ENCODE assay signal across 10 cellular contexts in the genomic region with DNA sequence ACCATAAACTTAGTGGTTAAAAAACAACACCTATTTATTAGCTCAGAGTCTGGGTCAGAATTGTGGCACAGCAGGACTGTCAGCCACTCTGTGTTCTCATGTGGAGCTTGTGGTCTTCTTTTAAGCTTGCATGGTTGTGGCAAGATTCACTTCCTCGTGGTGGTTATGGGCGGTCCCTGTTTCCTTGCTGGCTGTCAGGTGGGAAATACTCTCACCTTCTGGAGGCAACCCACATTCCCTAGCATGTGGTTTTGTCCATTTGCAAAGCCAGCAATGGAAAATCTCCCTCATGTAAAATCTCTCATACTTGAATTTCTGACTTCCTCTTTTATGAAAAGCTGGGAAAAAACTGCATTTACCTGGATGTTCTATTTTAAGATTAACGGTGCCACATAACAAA.
DNase-seq lines count a peak whose midpoint lies in the region; ATAC-seq and TF ChIP-seq lines count a peak whose summit lies in the region.
"Had no signal": no experiment of that assay in that cellular context is flagged by ENCODE, and none has a peak within 500 bp of the region (broad histone marks: within the 10 kb centered on the region; RNA-seq: fewer than 3 reads in every experiment).

No MANE protein-coding gene starts in this region.

- H3K18ac ChIP-seq in trophoblast cell (ENCODE audit: low read length), result no peak overlapping the region

- no peak overlapping the region for H3K23ac ChIP-seq in trophoblast cell (ENCODE audit: low read length)

- no peak overlapping the region for H2BK5ac ChIP-seq in trophoblast cell (ENCODE audit: low read depth, low read length, poor library complexity)

- intact Hi-C loops in tibial artery (cut with DNase I; ENCODE audit: low total_unique reads), result no loop called here

- TF ChIP-seq CTCF in GM10248 (IDR thresholded peaks at IDR 0.05; ENCODE audit: control extremely low read depth, extremely low read depth, low read depth, missing control alignments), result no peak
- TF ChIP-seq CTCF in tibial artery (IDR thresholded peaks at IDR 0.05), result no peak

- no peaks in the 10 kb centered on the region for H3K27me3 ChIP-seq in tibial artery
- H3K27me3 ChIP-seq in trophoblast cell (ENCODE audit: insufficient read depth, low read length), result no peaks in the 10 kb centered on the region

- no peaks in the 10 kb centered on the region for H3K36me3 ChIP-seq in tibial artery
- H3K36me3 ChIP-seq in trophoblast cell (ENCODE audit: control insufficient read depth in 1 of 2, insufficient read depth in 2 of 2, low read length in 2 of 2), result no peaks in the 10 kb centered on the region

- CTCF ChIA-PET in GM10248 (lab: Yijun Ruan, JAX), result interaction anchor here (0.9 to 1.0 kb wide), 2 partner anchors 20 to 357 kb away, joined by 3 to 5 read pairs; no protein-coding TSS in a partner anchor

- POLR2A ChIA-PET in GM10248 (lab: Yijun Ruan, JAX), result no interaction called here

- H3K79me2 ChIP-seq in trophoblast cell (ENCODE audit: control insufficient read depth, insufficient read depth, low read length, poor library complexity), result no peaks in the 10 kb centered on the region

- H2AK5ac ChIP-seq in trophoblast cell (ENCODE audit: low read length), result no peak overlapping the region

- no peak overlapping the region for H2BK120ac ChIP-seq in trophoblast cell (ENCODE audit: insufficient read depth, low read length, poor library complexity)

- H3K9me3 ChIP-seq in tibial artery, result no peaks in the 10 kb centered on the region
- no peaks in the 10 kb centered on the region for H3K9me3 ChIP-seq in trophoblast cell (ENCODE audit: insufficient read depth, low read depth, low read length)

- no peak overlapping the region for H4K91ac ChIP-seq in trophoblast cell (ENCODE audit: low read depth, low read length)

- no peak overlapping the region for H3K4me2 ChIP-seq in trophoblast cell (ENCODE audit: low read length)

- no peak overlapping the region for H4K8ac ChIP-seq in trophoblast cell (ENCODE audit: low read depth, low read length)

- H3K4ac ChIP-seq in trophoblast cell (ENCODE audit: low read depth, low read length), result no peak overlapping the region

- DNase-seq in GM10248 (ENCODE audit: extremely low spot score), result peak; percentile 14
- peak; percentile 32 for DNase-seq in OCI-M1 (lab: John Stamatoyannopoulos, UW)
- no peak for DNase-seq in tibial artery
- DNase-seq in trophoblast cell, result no peak
- DNase-seq in NK-92 (lab: John Stamatoyannopoulos, UW; ENCODE audit: unreplicated experiment), result no peak
- DNase-seq in NCI-H1105 (lab: John Stamatoyannopoulos, UW), result no peak
- DNase-seq: kidney glomerular epithelial cell had no signal

- no peaks in the 10 kb centered on the region for H3K79me1 ChIP-seq in trophoblast cell (ENCODE audit: low read length)

- H3K4me1 ChIP-seq in tibial artery (no peaks in the 10 kb centered on the region), trophoblast cell (ENCODE audit: control insufficient read depth in 1 of 2, insufficient read depth in 2 of 2, low read length in 2 of 2) (no peaks in the 10 kb centered on the region)

- WGBS in trophoblast cell (ENCODE audit: extremely low coverage, insufficient coverage, insufficient read length), result no CpG with 5 or more reads among the region's 3 CpGs

- no peak overlapping the region for H3K27ac ChIP-seq in tibial artery
- H3K27ac ChIP-seq in trophoblast cell (ENCODE audit: low read depth, low read length), result no peak overlapping the region

- ATAC-seq in GM19468 (IDR thresholded peaks at IDR 0.05; ENCODE audit: extremely low read depth, unreplicated experiment) (peak; percentile 90), HG03060 (IDR thresholded peaks at IDR 0.05; ENCODE audit: low read depth, unreplicated experiment) (peak; percentile 98)
- ATAC-seq: K562 had no signal

- H3K9ac ChIP-seq in trophoblast cell (ENCODE audit: low read length), result no peak overlapping the region

- H4K12ac ChIP-seq in trophoblast cell (ENCODE audit: low read depth, low read length), result no peak overlapping the region

- H3K4me3 ChIP-seq in tibial artery (no peak overlapping the region), trophoblast cell (ENCODE audit: low read depth, low read length) (no peak overlapping the region)
- H3K4me3 ChIP-seq: K562 had no signal

- H2AFZ ChIP-seq in trophoblast cell (ENCODE audit: insufficient read depth, low read length, poor library complexity), result no peak overlapping the region

- no peak overlapping the region for H3K14ac ChIP-seq in trophoblast cell (ENCODE audit: low read length)

- no peak overlapping the region for H2BK12ac ChIP-seq in trophoblast cell (ENCODE audit: low read length)

Comparison
In these comparisons a context has a peak if more than half of its experiments do, and no peak if none do; other contexts are left out.
1. DNase-seq: peak in GM10248 (single experiment) and OCI-M1 (single experiment); none in tibial artery (0 of 2), trophoblast cell (0 of 2), NK-92 (single experiment) and NCI-H1105 (single experiment).